In genomic region chr10:29976134-29976533, GRCh38 we compare ENCODE assay signal across 31 cellular contexts.
"Had no signal": no experiment of that assay in that cellular context is flagged by ENCODE, and none has a peak within 500 bp of the region (broad histone marks: within the 10 kb centered on the region; RNA-seq: fewer than 3 reads in every experiment).

No MANE protein-coding gene starts in this region.

- H3K27ac Mint-ChIP-seq: activated CD4-positive, alpha-beta T cell treated with anti-CD3 and anti-CD28 coated beads, Interleukin-2, amount 10 ng/mL, durations not matched to agents 24 days and 14 days; activated CD8-positive, alpha-beta T cell treated with anti-CD3 and anti-CD28 coated beads for 36 hours; activated naive CD4-positive, alpha-beta T cell treated with anti-CD3 and anti-CD28 coated beads, Interleukin-2, amount 50 U/mL, for 24 hours; activated naive CD8-positive, alpha-beta T cell treated with anti-CD3 and anti-CD28 coated beads, Interleukin-2, amount 10 ng/mL, durations not matched to agents 7 days and 5 days; activated T-cell treated with anti-CD3 and anti-CD28 coated beads, Interleukin-2, amount 50 U/mL, for 72 hours; activated T-helper 2 cell treated with anti-CD3 and anti-CD28 coated beads, Interferon-gamma antibody, Interleukin-2, Interleukin-4, amounts not matched to agents 10 μg/mL and 5 μg/mL and 100 μg/mL, durations not matched to agents 14 hours and 24 hours and 36 hours; T-helper 1 cell treated with Interleukin-12 subunit alpha and Interleukin-12 subunit beta and Interleukin-4 antibody, amounts not matched to agents 30 μg/mL and 1 μg/mL, for 36 hours; T-helper 2 cell treated with Interferon-gamma antibody and Interleukin-4, amounts not matched to agents 5 μg/mL and 100 μg/mL, for 36 hours had no signal

- H3K4me3 ChIP-seq: body of pancreas, breast epithelium had no signal

- H3K4me1 Mint-ChIP-seq: activated CD4-positive, alpha-beta T cell treated with anti-CD3 and anti-CD28 coated beads, Interleukin-2, amount 10 ng/mL, durations not matched to agents 24 days and 14 days; activated naive CD4-positive, alpha-beta T cell treated with anti-CD3 and anti-CD28 coated beads, Interleukin-2, amount 50 U/mL, for 24 hours; activated naive CD8-positive, alpha-beta T cell treated with anti-CD3 and anti-CD28 coated beads, Interleukin-2, amount 10 ng/mL, durations not matched to agents 7 days and 5 days had no signal

- H3K9me3 Mint-ChIP-seq: activated CD8-positive, alpha-beta T cell treated with anti-CD3 and anti-CD28 coated beads for 36 hours; activated T-cell treated with anti-CD3 and anti-CD28 coated beads, Interleukin-2, amount 50 U/mL, for 72 hours; T-helper 2 cell treated with Interferon-gamma antibody and Interleukin-4, amounts not matched to agents 5 μg/mL and 100 μg/mL, for 36 hours had no signal

- DNase-seq: activated CD4-positive, alpha-beta T cell treated with anti-CD3 and anti-CD28 coated beads, Interleukin-2, amount 10 ng/mL, durations not matched to agents 24 days and 14 days; activated CD4-positive, alpha-beta T cell treated with anti-CD3 and anti-CD28 coated beads, Interleukin-2, amount 50 U/mL, for 4 hours; activated CD8-positive, alpha-beta T cell treated with anti-CD3 and anti-CD28 coated beads for 36 hours; activated gamma-delta T cell; activated naive CD4-positive, alpha-beta T cell treated with Interleukin-2 at 50 U/mL for 16 hours; activated naive CD8-positive, alpha-beta T cell treated with anti-CD3 and anti-CD28 coated beads, Interleukin-2, amount 10 ng/mL, durations not matched to agents 7 days and 5 days; activated T-cell treated with anti-CD3 and anti-CD28 coated beads, Interleukin-2, amount 50 U/mL, for 1 hour; activated T-cell treated with anti-CD3 and anti-CD28 coated beads, Interleukin-2, amount 50 U/mL, for 72 hours; amygdala; body of pancreas; MM.1S; MV-4-11; NCI-H1092; NCI-H1417; NCI-H187 treated with DMSO at 0.1 percent for 48 hours; NCI-H2081; NCI-H2171 treated with DMSO at 0.1 percent for 48 hours; NCI-H2227 treated with DMSO at 0.1 percent for 48 hours; NCI-H446; NCI-H524; NCI-H69; NCI-H82; RPMI8226; SIG-M5 had no signal

- H3K9me3 ChIP-seq: body of pancreas, breast epithelium had no signal

- H3K9ac ChIP-seq: KMS-11 had no signal

- H3K4me3 Mint-ChIP-seq: activated CD4-positive, alpha-beta T cell treated with anti-CD3 and anti-CD28 coated beads, Interleukin-2, amount 10 ng/mL, durations not matched to agents 24 days and 14 days; activated CD8-positive, alpha-beta T cell treated with anti-CD3 and anti-CD28 coated beads for 36 hours; activated naive CD4-positive, alpha-beta T cell treated with anti-CD3 and anti-CD28 coated beads, Interleukin-2, amount 50 U/mL, for 24 hours; activated naive CD8-positive, alpha-beta T cell treated with anti-CD3 and anti-CD28 coated beads, Interleukin-2, amount 10 ng/mL, durations not matched to agents 7 days and 5 days; activated T-cell treated with anti-CD3 and anti-CD28 coated beads, Interleukin-2, amount 50 U/mL, for 72 hours; T-helper 1 cell treated with Interleukin-12 subunit alpha and Interleukin-12 subunit beta and Interleukin-4 antibody, amounts not matched to agents 30 μg/mL and 1 μg/mL, for 36 hours; T-helper 2 cell treated with Interferon-gamma antibody and Interleukin-4, amounts not matched to agents 5 μg/mL and 100 μg/mL, for 36 hours had no signal

- H3K27ac ChIP-seq: body of pancreas, breast epithelium, KMS-11 had no signal

- ATAC-seq: activated CD8-positive, alpha-beta T cell treated with anti-CD3 and anti-CD28 coated beads for 36 hours; body of pancreas; Panc1 had no signal

- H3K36me3 Mint-ChIP-seq: activated naive CD8-positive, alpha-beta T cell treated with anti-CD3 and anti-CD28 coated beads, Interleukin-2, amount 10 ng/mL, durations not matched to agents 7 days and 5 days had no signal

- H3K4me2 ChIP-seq: KMS-11 had no signal

- H3K36me3 ChIP-seq: breast epithelium had no signal

- H3K4me1 ChIP-seq: breast epithelium had no signal

- H3K27me3 ChIP-seq: body of pancreas, breast epithelium had no signal
